ENCODE assay signal across 22 cellular contexts in genomic region chr6:112269979-112270378, GRCh38. TPM values are rescaled to one million over a fixed set of nuclear protein-coding genes. Genes with fewer than 3 reads are reported as not detected.
"Had no signal": no experiment of that assay in that cellular context is flagged by ENCODE, and none has a peak within 500 bp of the region (broad histone marks: within the 10 kb centered on the region; RNA-seq: fewer than 3 reads in every experiment).

No MANE protein-coding gene starts in this region.

- H3K4me2 ChIP-seq: smooth muscle cell had no signal

- H3K27me3 ChIP-seq: adrenal gland, breast epithelium, gastrocnemius medialis, stomach, testis, upper lobe of right lung had no signal

- H3K36me3 ChIP-seq: adrenal gland, breast epithelium, gastrocnemius medialis, stomach, upper lobe of right lung had no signal

- H3K27ac ChIP-seq: adrenal gland, breast epithelium, testis, VCaP had no signal

- H3K4me3 ChIP-seq: adrenal gland, breast epithelium, gastrocnemius medialis, smooth muscle cell, stomach, testis, upper lobe of right lung had no signal

- H3K9me3 ChIP-seq: adrenal gland, breast epithelium, gastrocnemius medialis, stomach, testis, upper lobe of right lung had no signal

- DNase-seq: activated CD4-positive, alpha-beta T cell treated with anti-CD3 and anti-CD28 coated beads, Interleukin-2, amount 50 U/mL, for 4 hours; activated CD4-positive, CD25-positive, alpha-beta regulatory T cell treated with anti-CD3 and anti-CD28 coated beads, Interleukin-2, amount 50 U/mL, for 72 hours; activated gamma-delta T cell treated with Interleukin-2 at 50 U/mL for 16 hours; adrenal gland; effector CD8-positive, alpha-beta T cell; gastrocnemius medialis; head of caudate nucleus; kidney glomerular epithelial cell; mesendoderm; nephron progenitor cell; right cardiac atrium; stimulated activated CD4-positive, alpha-beta T cell treated with anti-CD3 and anti-CD28 coated beads, Interleukin-4, amount 100 ng/mL, for 1 hour; stomach; T-helper 2 cell; testis; upper lobe of right lung had no signal

- H3K4me1 ChIP-seq: breast epithelium, testis had no signal

RNA-seq across cellular contexts. Expression of gene LAMA4, which starts 15.6 kb away (rescaled TPM):
- total RNA-seq: activated CD8-positive, alpha-beta memory T cell treated with anti-CD3 and anti-CD28 coated beads for 36 hours; activated naive CD4-positive, alpha-beta T cell treated with anti-CD3 and anti-CD28 coated beads, Interleukin-2, amount 50 U/mL, for 72 hours; activated T-helper 1 cell treated with anti-CD3 and anti-CD28 coated beads, Interleukin-12 subunit alpha, Interleukin-12 subunit beta, Interleukin-2, Interleukin-4 antibody, amounts not matched to agents 30 ng/mL and 10 ng/mL and 1 ng/mL, durations not matched to agents 14 hours and 24 hours and 36 hours had no signal
